17 cellular contexts compared by ENCODE assay signal in the genomic region with DNA sequence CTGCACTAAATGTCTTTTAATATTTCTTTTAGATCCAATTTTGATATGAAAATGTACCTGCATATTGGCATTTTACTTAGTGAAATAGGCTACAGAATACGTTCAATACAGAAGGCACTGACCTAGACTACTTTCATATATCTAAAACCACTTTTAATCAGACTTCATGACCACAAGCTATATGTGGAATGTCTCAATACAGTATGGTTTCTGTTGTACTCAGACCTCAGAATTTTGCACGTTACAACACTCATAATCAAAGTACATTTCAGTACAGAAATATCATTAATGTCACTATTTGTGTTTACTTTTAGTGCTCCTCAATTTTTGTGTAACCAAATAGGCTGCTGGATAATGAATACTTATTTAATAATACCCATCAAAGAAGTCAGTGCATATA.
A peak's percentile ranks its signal among the peaks of the same experiment; 100 is the strongest.
DNase-seq lines count a peak whose midpoint lies in the region; ATAC-seq and TF ChIP-seq lines count a peak whose summit lies in the region.
"Had no signal": no experiment of that assay in that cellular context is flagged by ENCODE, and none has a peak within 500 bp of the region (broad histone marks: within the 10 kb centered on the region; RNA-seq: fewer than 3 reads in every experiment).

No MANE protein-coding gene starts in this region.

- peaks cover 0 to 10% (median 6%) of the 10 kb centered on the region in 3 donors for H3K36me3 ChIP-seq in tibial artery
- H3K36me3 ChIP-seq in tibial nerve: peaks cover 0 to 7% (median 0%) of the 10 kb centered on the region in 3 donors
- peaks cover 5% of the 10 kb centered on the region in 2 donors for H3K36me3 ChIP-seq in thyroid gland
- H3K36me3 ChIP-seq: esophagus squamous epithelium had no signal

- ATAC-seq in GM18502 (IDR thresholded peaks at IDR 0.05; ENCODE audit: poor library complexity, unreplicated experiment) (peak; percentile 77), GM19455 (IDR thresholded peaks at IDR 0.05; ENCODE audit: unreplicated experiment) (peak; percentile 68), HG02870 (IDR thresholded peaks at IDR 0.05; ENCODE audit: unreplicated experiment) (peak; percentile 83), HG03457 (IDR thresholded peaks at IDR 0.05; ENCODE audit: unreplicated experiment) (peak; percentile 53), left colon (no peak)
- ATAC-seq: GM23338; natural killer cell treated with Interleukin-12 subunit alpha and Interleukin-12 subunit beta and Interleukin-15 and Interleukin-18, amount 100 ng/mL, for 72 hours had no signal

- DNase-seq in tibial artery (no peak), tibial nerve (ENCODE audit: low spot score in 2 of 2) (no peak), thyroid gland (no peak), left colon (no peak)
- DNase-seq: activated CD4-positive, alpha-beta T cell treated with anti-CD3 and anti-CD28 coated beads for 48 hours; amygdala; esophagus squamous epithelium; hippocampal formation; NCI-H510A; stimulated activated CD4-positive, alpha-beta T cell treated with anti-CD3 and anti-CD28 coated beads, Interleukin-2, amount 100 ng/mL, for 24 hours had no signal

- H3K9me3 ChIP-seq in tibial artery: no peaks in the 10 kb centered on the region
- no peaks in the 10 kb centered on the region for H3K9me3 ChIP-seq in tibial nerve
- no peaks in the 10 kb centered on the region for H3K9me3 ChIP-seq in thyroid gland
- H3K9me3 ChIP-seq: esophagus squamous epithelium had no signal

- no peaks in the 10 kb centered on the region for H3K27me3 ChIP-seq in tibial artery
- H3K27me3 ChIP-seq in tibial nerve: no peaks in the 10 kb centered on the region
- H3K27me3 ChIP-seq in thyroid gland: no peaks in the 10 kb centered on the region
- H3K27me3 ChIP-seq: esophagus squamous epithelium had no signal

- H3K4me3 ChIP-seq in tibial artery (no peak overlapping the region), tibial nerve (no peak overlapping the region), thyroid gland (replicated peaks in 1 of 3) (no peak overlapping the region)
- H3K4me3 ChIP-seq: coronary artery, esophagus squamous epithelium, GM23338 had no signal

- no peak for TF ChIP-seq EP300 in tibial nerve (IDR thresholded peaks at IDR 0.05)

- peaks cover 0 to 34% (median 0%) of the 10 kb centered on the region in 4 donors for H3K4me1 ChIP-seq in tibial artery
- peaks cover 0 to 1% (median 0%) of the 10 kb centered on the region in 4 donors for H3K4me1 ChIP-seq in tibial nerve
- no peaks in the 10 kb centered on the region for H3K4me1 ChIP-seq in thyroid gland
- H3K4me1 ChIP-seq: esophagus squamous epithelium had no signal

- TF ChIP-seq POLR2A in tibial nerve (IDR thresholded peaks at IDR 0.05) (no peak), thyroid gland (IDR thresholded peaks at IDR 0.05) (no peak)

- TF ChIP-seq CTCF in tibial artery (IDR thresholded peaks at IDR 0.05) (no peak), tibial nerve (IDR thresholded peaks at IDR 0.05) (no peak), thyroid gland (IDR thresholded peaks at IDR 0.05) (no peak)

- 75 to 76% methylated on average over 2 of the region's 2 CpGs for WGBS in tibial nerve, 2 donors
- 89 to 94% methylated on average over 2 of the region's 2 CpGs for WGBS in thyroid gland, 2 donors

- H3K27ac ChIP-seq in tibial artery (no peak overlapping the region), tibial nerve (no peak overlapping the region), thyroid gland (no peak overlapping the region)
- H3K27ac ChIP-seq: coronary artery, esophagus squamous epithelium had no signal

- intact Hi-C loops in tibial artery (cut with DNase I; ENCODE audit: low total_unique reads): no loop called here
- intact Hi-C loops in thyroid gland (cut with DNase I): no loop called here
- intact Hi-C loops in left colon (cut with DNase I, micrococcal nuclease): no loop called here
